In genomic region chr1:27555700-27556424, GRCh38 we compare ENCODE assay signal across 1 cellular context.
TF ChIP-seq lines count a peak whose summit lies in the region.

No MANE protein-coding gene starts in this region.

TF ChIP-seq in K562, 482 proteins besides CTCF, POLR2A, EP300 and RAD21 (continued from another document):
- TF ChIP-seq ZNF407 (IDR thresholded peaks at IDR 0.05; ENCODE audit: low read depth) = no peak
